8 cellular contexts compared by ENCODE assay signal in the genomic region with DNA sequence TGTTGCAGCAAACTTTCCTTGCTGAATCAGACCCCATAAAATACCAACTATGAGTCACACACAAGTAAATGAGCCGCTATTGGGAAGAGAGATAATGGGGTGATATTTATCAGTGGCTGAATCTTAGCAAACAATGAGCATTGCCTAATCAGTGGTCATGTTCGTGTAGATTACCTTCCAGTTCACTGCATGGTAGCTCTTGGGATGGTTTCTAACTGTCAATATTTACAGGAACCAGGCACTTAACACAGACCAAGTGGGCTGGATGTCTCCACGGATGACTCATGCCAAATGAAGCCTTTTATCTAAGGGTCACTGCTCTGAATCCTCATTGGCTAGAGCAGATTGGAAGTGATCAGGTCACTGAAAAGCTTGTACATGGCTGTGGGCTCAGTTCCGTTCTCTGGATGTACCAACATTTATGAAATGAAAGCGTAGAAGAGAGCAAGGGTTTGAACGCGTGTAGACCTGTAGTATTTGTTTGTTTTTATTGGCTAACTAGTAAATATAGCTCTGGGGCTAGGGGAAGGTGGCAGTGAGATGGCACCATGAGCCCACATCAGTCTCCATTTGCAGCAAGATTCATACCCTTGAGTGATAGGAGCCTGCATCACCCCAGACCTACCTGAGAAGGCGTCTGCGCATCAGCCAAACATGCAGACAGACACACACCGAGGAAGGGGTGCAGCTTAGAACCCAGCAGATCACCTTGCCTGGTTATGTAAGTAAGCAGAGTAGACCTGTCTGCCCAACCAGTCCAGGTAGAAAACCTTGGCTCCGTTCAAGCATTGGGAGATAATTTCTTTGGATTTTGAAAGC.
DNase-seq lines count a peak whose midpoint lies in the region; ATAC-seq and TF ChIP-seq lines count a peak whose summit lies in the region.

No MANE protein-coding gene starts in this region.

- TF ChIP-seq CTCF in BE2C (IDR thresholded peaks at IDR 0.05; ENCODE audit: low read depth, low read length): no peak
- TF ChIP-seq CTCF in foreskin keratinocyte (conservative IDR thresholded peaks at IDR 0.05): no peak

- H3K4me1 Mint-ChIP-seq in T-helper 17 cell: peaks cover 56% of the 10 kb centered on the region
- H3K4me1 Mint-ChIP-seq in stimulated activated memory B cell treated with anti-CD40 and anti-IgM and Interleukin-4, amounts not matched to agents 10 μg/mL and 1 μg/mL and 100 μg/mL, for 72 hours: peaks cover 62% of the 10 kb centered on the region

- peak overlapping the region; percentile 60 for H3K27ac ChIP-seq in foreskin keratinocyte

- H3K9me3 ChIP-seq in BE2C (no peaks in the 10 kb centered on the region), T-helper 17 cell (ENCODE audit: control insufficient read depth, low read length, poor library complexity, severe bottlenecking) (no peaks in the 10 kb centered on the region)

- peaks cover 51% of the 10 kb centered on the region for H3K4me1 ChIP-seq in BE2C
- peaks cover 22% of the 10 kb centered on the region for H3K4me1 ChIP-seq in foreskin keratinocyte

- H3K27ac Mint-ChIP-seq in T-helper 17 cell: peak overlapping the region; percentile 99
- peak overlapping the region; percentile 90 for H3K27ac Mint-ChIP-seq in stimulated activated memory B cell treated with anti-CD40 and anti-IgM and Interleukin-4, amounts not matched to agents 10 μg/mL and 1 μg/mL and 100 μg/mL, for 72 hours

- H3K27me3 ChIP-seq in BE2C (no peaks in the 10 kb centered on the region), foreskin keratinocyte (no peaks in the 10 kb centered on the region)

- no peak for ATAC-seq in T-helper 17 cell
- ATAC-seq in foreskin keratinocyte: peak; percentile 69
- peak; percentile 25 for ATAC-seq in stimulated activated memory B cell treated with anti-CD40 and anti-IgM and Interleukin-4, amounts not matched to agents 10 μg/mL and 1 μg/mL and 100 μg/mL, for 72 hours
- no peak for ATAC-seq in GM21526 (IDR thresholded peaks at IDR 0.05; ENCODE audit: low FRiP score, unreplicated experiment)

- no peaks in the 10 kb centered on the region for H3K9me3 Mint-ChIP-seq in stimulated activated memory B cell treated with anti-CD40 and anti-IgM and Interleukin-4, amounts not matched to agents 10 μg/mL and 1 μg/mL and 100 μg/mL, for 72 hours

- DNase-seq in BE2C (peak; percentile 64), HuH-7.5 (ENCODE audit: low spot score) (peak; percentile 78), T-helper 17 cell (no peak), foreskin keratinocyte (peak; percentile 87 to 94), epidermal melanocyte (ENCODE audit: insufficient read length, low spot score) (no peak), NCI-H1105 (lab: John Stamatoyannopoulos, UW) (no peak)

- H3K36me3 ChIP-seq in BE2C: no peaks in the 10 kb centered on the region

- H3K4me3 Mint-ChIP-seq in T-helper 17 cell: no peak overlapping the region
- H3K4me3 Mint-ChIP-seq in stimulated activated memory B cell treated with anti-CD40 and anti-IgM and Interleukin-4, amounts not matched to agents 10 μg/mL and 1 μg/mL and 100 μg/mL, for 72 hours: no peak overlapping the region

- no peaks in the 10 kb centered on the region for H3K27me3 Mint-ChIP-seq in T-helper 17 cell
- H3K27me3 Mint-ChIP-seq in stimulated activated memory B cell treated with anti-CD40 and anti-IgM and Interleukin-4, amounts not matched to agents 10 μg/mL and 1 μg/mL and 100 μg/mL, for 72 hours: no peaks in the 10 kb centered on the region

- no peaks in the 10 kb centered on the region for H3K36me3 Mint-ChIP-seq in T-helper 17 cell (ENCODE audit: low read depth)
- no peaks in the 10 kb centered on the region for H3K36me3 Mint-ChIP-seq in stimulated activated memory B cell treated with anti-CD40 and anti-IgM and Interleukin-4, amounts not matched to agents 10 μg/mL and 1 μg/mL and 100 μg/mL, for 72 hours

- no peak overlapping the region for H3K4me3 ChIP-seq in BE2C (ENCODE audit: low read depth, low read length)

Comparison
In these comparisons a context has a peak if more than half of its experiments do, and no peak if none do; other contexts are left out.
1. DNase-seq: peak in BE2C (single experiment), HuH-7.5 (single experiment) and foreskin keratinocyte (2 of 2); none in T-helper 17 cell (0 of 3), epidermal melanocyte (single experiment) and NCI-H1105 (single experiment).
2. ATAC-seq: peak in foreskin keratinocyte (single experiment) and stimulated activated memory B cell treated with anti-CD40 and anti-IgM and Interleukin-4, amounts not matched to agents 10 μg/mL and 1 μg/mL and 100 μg/mL, for 72 hours (single experiment); none in T-helper 17 cell (single experiment) and GM21526 (single experiment).